1 cellular context compared by ENCODE assay signal in the genomic region with DNA sequence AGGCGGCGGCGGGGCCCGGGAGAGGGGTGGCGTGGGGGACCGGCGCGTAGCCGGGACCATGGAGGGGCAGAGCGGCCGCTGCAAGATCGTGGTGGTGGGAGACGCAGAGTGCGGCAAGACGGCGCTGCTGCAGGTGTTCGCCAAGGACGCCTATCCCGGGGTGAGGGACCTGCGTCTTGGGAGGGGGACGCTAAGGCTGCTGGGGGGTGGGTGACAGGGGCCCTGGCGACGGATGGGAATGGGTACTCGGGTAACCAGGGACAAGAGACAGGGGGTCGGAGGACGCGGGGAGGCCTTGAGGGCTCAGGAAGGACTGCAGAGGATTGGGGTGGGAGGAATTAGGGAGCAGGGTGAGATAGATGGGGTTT.
TF ChIP-seq lines count a peak whose summit lies in the region.

No MANE protein-coding gene starts in this region.

TF ChIP-seq in A549, 52 proteins besides CTCF, POLR2A, EP300 and RAD21 (continued from another document):
- TF ChIP-seq MYC (IDR thresholded peaks at IDR 0.05; ENCODE audit: borderline replicate concordance, low read length) (no peak), HOXB5 (CRISPR knock-in tag; IDR thresholded peaks at IDR 0.05) (no peak), HDAC2 (IDR thresholded peaks at IDR 0.05) (no peak), MAFK (IDR thresholded peaks at IDR 0.05; ENCODE audit: partially characterized antibody) (no peak), CHD4 (IDR thresholded peaks at IDR 0.05; ENCODE audit: borderline replicate concordance) (no peak), KDM5A (IDR thresholded peaks at IDR 0.05) (no peak), RARB (CRISPR knock-in tag; IDR thresholded peaks at IDR 0.05) (no peak)
- TF ChIP-seq, protein P1, sequence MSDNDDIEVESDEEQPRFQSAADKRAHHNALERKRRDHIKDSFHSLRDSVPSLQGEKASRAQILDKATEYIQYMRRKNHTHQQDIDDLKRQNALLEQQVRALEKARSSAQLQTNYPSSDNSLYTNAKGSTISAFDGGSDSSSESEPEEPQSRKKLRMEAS (IDR thresholded peaks at IDR 0.05) = no peak
- TF ChIP-seq, protein P2, sequence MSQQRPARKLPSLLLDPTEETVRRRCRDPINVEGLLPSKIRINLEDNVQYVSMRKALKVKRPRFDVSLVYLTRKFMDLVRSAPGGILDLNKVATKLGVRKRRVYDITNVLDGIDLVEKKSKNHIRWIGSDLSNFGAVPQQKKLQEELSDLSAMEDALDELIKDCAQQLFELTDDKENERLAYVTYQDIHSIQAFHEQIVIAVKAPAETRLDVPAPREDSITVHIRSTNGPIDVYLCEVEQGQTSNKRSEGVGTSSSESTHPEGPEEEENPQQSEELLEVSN (IDR thresholded peaks at IDR 0.05; ENCODE audit: borderline replicate concordance, low read depth) = no peak
- TF ChIP-seq, protein P3, sequence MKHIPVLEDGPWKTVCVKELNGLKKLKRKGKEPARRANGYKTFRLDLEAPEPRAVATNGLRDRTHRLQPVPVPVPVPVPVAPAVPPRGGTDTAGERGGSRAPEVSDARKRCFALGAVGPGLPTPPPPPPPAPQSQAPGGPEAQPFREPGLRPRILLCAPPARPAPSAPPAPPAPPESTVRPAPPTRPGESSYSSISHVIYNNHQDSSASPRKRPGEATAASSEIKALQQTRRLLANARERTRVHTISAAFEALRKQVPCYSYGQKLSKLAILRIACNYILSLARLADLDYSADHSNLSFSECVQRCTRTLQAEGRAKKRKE (CRISPR knock-in tag; IDR thresholded peaks at IDR 0.05; ENCODE audit: low read depth) = no peak
TF ChIP-seq in A549: peak in this region for 0.
